In the genomic region with DNA sequence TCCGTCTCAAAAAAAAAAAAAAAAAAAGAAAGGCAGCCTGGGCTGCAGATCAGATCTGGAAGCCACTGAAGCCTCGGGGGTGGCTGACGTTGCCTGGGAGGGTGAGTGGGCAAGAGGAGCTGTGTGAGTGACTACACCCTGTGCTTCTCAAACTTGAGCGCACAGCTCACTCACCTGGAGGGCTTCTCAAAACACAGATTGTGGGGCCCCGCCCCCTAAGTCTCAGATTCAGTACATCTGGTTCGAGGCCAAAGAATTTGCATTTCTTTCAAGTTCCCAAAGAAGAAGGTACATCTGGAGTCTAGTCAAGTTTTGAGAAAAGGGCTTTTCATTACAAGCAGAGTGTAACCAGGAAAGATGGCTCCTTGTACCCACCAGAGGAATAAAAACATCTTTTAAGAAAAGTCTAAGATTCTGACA, we compare ENCODE assay signal across 8 cellular contexts.
DNase-seq lines count a peak whose midpoint lies in the region; ATAC-seq, FAIRE-seq and TF ChIP-seq lines count a peak whose summit lies in the region.

No MANE protein-coding gene starts in this region.

- TF ChIP-seq EP300 in sigmoid colon (IDR thresholded peaks at IDR 0.05) = no peak

- H3K27ac ChIP-seq in KMS-11 (no peak overlapping the region), sigmoid colon (no peak overlapping the region), caudate nucleus (ENCODE audit: low read depth, low read length) (no peak overlapping the region)

- intact Hi-C loops in sigmoid colon (cut with DNase I) = loop anchor here (5.0 kb wide), 1 partner anchor 608 kb away; no protein-coding TSS in a partner anchor

- no peaks in the 10 kb centered on the region for H3K27me3 ChIP-seq in KMS-11 (ENCODE audit: insufficient read depth, low read depth)
- no peaks in the 10 kb centered on the region for H3K27me3 ChIP-seq in sigmoid colon

- ATAC-seq in GM21576 (IDR thresholded peaks at IDR 0.05; ENCODE audit: unreplicated experiment) = peak; percentile 76

- 0 out of 2 replicates have a peak overlapping the region, but pooled peaks have one; percentile 22 for H2AFZ ChIP-seq in KMS-11 (ENCODE audit: low read depth)

- no peak overlapping the region for H3K9ac ChIP-seq in KMS-11

- TF ChIP-seq CTCF in KMS-11 (conservative IDR thresholded peaks at IDR 0.05; ENCODE audit: low read depth, low read length) (no peak), sigmoid colon (IDR thresholded peaks at IDR 0.05) (no peak)

- H3K4me1 ChIP-seq in KMS-11 (ENCODE audit: low read depth, poor library complexity, severe bottlenecking) (peaks cover 7% of the 10 kb centered on the region), sigmoid colon (peaks cover 0 to 4% (median 2%) of the 10 kb centered on the region in 4 donors)

- DNase-seq in GM12892 (ENCODE audit: insufficient read length) = peak; percentile 54
- peak; percentile 30 for DNase-seq in kidney tubule cell (ENCODE audit: low spot score)
- no peak for DNase-seq in mucosa of gallbladder (ENCODE audit: low spot score)
- DNase-seq in sigmoid colon = no peak
- DNase-seq in NOMO-1 (lab: John Stamatoyannopoulos, UW; ENCODE audit: unreplicated experiment in 2 of 2) = no peak
- no peak for DNase-seq in caudate nucleus (lab: John Stamatoyannopoulos, UW)

- no peaks in the 10 kb centered on the region for H3K9me3 ChIP-seq in sigmoid colon

- peak; percentile 91 for FAIRE-seq in GM12892 (lab: Jason Lieb, UNC)

- H3K4me3 ChIP-seq in KMS-11 (IDR thresholded peaks at IDR 0.05; ENCODE audit: insufficient read depth, low read depth, low read length) (no peak overlapping the region), sigmoid colon (no peak overlapping the region)

- no peaks in the 10 kb centered on the region for H4K20me1 ChIP-seq in KMS-11 (ENCODE audit: insufficient read depth)

- no peaks in the 10 kb centered on the region for H3K79me2 ChIP-seq in KMS-11 (ENCODE audit: insufficient read depth, low read depth)

- peak overlapping the region; percentile 33; the same call in 1 of the 2 replicates for H3K4me2 ChIP-seq in KMS-11

- H3K36me3 ChIP-seq in KMS-11 (ENCODE audit: insufficient read depth) (no peaks in the 10 kb centered on the region), sigmoid colon (no peaks in the 10 kb centered on the region)

- TF ChIP-seq POLR2A in GM12892 (IDR thresholded peaks at IDR 0.05; ENCODE audit: low read depth, low read length) (no peak), sigmoid colon (IDR thresholded peaks at IDR 0.05) (no peak)

- 64 to 79% methylated on average over 6 of the region's 6 CpGs for WGBS in sigmoid colon, 2 donors

Comparison
In these comparisons a context has a peak if more than half of its experiments do, and no peak if none do; other contexts are left out.
1. DNase-seq: peak in GM12892 (single experiment) and kidney tubule cell (single experiment); none in mucosa of gallbladder (single experiment), sigmoid colon (single experiment), NOMO-1 (0 of 2) and caudate nucleus (0 of 61).